23 cellular contexts compared by ENCODE assay signal in genomic region chrX:10166248-10166716, GRCh38. TPM values are rescaled to one million over a fixed set of nuclear protein-coding genes. Genes with fewer than 3 reads are reported as not detected.
A peak's percentile ranks its signal among the peaks of the same experiment; 100 is the strongest.
DNase-seq lines count a peak whose midpoint lies in the region; ATAC-seq and TF ChIP-seq lines count a peak whose summit lies in the region.
"Had no signal": no experiment of that assay in that cellular context is flagged by ENCODE, and none has a peak within 500 bp of the region (broad histone marks: within the 10 kb centered on the region; RNA-seq: fewer than 3 reads in every experiment).

No MANE protein-coding gene starts in this region.

- no peaks in the 10 kb centered on the region for H3K9me3 ChIP-seq in mammary epithelial cell (replicated peaks; ENCODE audit: insufficient read depth, low read length)
- H3K9me3 ChIP-seq: left lung, Peyer's patch, testis had no signal

- 55% methylated on average over 16 of the region's 17 CpGs for WGBS in mammary epithelial cell (ENCODE audit: low coverage, missing lambda C conversion rate)

- CTCF ChIA-PET in mammary epithelial cell (lab: Charles Lee; ENCODE audit: low non-redundant PET) = no interaction called here
- CTCF ChIA-PET in MCF 10A (lab: Yijun Ruan, JAX) = no interaction called here

- no peak overlapping the region for H3K4me3 Mint-ChIP-seq in MCF 10A (ENCODE audit: unreplicated experiment)
- H3K4me3 Mint-ChIP-seq in activated T-helper 2 cell treated with anti-CD3 and anti-CD28 coated beads, Interferon-gamma antibody, Interleukin-2, Interleukin-4, amounts not matched to agents 10 μg/mL and 5 μg/mL and 100 μg/mL, durations not matched to agents 14 hours and 24 hours and 36 hours (ENCODE audit: low read depth) = no peak overlapping the region
- H3K4me3 Mint-ChIP-seq in naive thymus-derived CD8-positive, alpha-beta T cell = no peak overlapping the region
- H3K4me3 Mint-ChIP-seq: activated CD8-positive, alpha-beta T cell treated with anti-CD3 and anti-CD28 coated beads, Interleukin-2, amount 10 ng/mL, durations not matched to agents 7 days and 5 days; activated naive CD8-positive, alpha-beta T cell; activated T-cell treated with anti-CD3 and anti-CD28 coated beads, Interleukin-2, amount 50 U/mL, for 4 hours; HFFc6 had no signal

- peak overlapping the region; percentile 23 for H2AFZ ChIP-seq in mammary epithelial cell (ENCODE audit: low read depth, low read length)

- no peak overlapping the region for H3K27ac Mint-ChIP-seq in MCF 10A (ENCODE audit: low read depth, unreplicated experiment)
- H3K27ac Mint-ChIP-seq in activated T-helper 2 cell treated with anti-CD3 and anti-CD28 coated beads, Interferon-gamma antibody, Interleukin-2, Interleukin-4, amounts not matched to agents 10 μg/mL and 5 μg/mL and 100 μg/mL, durations not matched to agents 14 hours and 24 hours and 36 hours = peak overlapping the region; percentile 7
- H3K27ac Mint-ChIP-seq in naive thymus-derived CD8-positive, alpha-beta T cell = no peak overlapping the region
- H3K27ac Mint-ChIP-seq: activated CD8-positive, alpha-beta T cell treated with anti-CD3 and anti-CD28 coated beads, Interleukin-2, amount 10 ng/mL, durations not matched to agents 7 days and 5 days; activated naive CD8-positive, alpha-beta T cell; HFFc6 had no signal

- no peak overlapping the region for H3K9ac ChIP-seq in mammary epithelial cell (ENCODE audit: insufficient read depth, low read length)

- POLR2A ChIA-PET in MCF 10A (lab: Yijun Ruan, JAX) = no interaction called here
- POLR2A ChIA-PET in naive thymus-derived CD8-positive, alpha-beta T cell (lab: Charles Lee) = no interaction called here

- in situ Hi-C loops in mammary epithelial cell (cut with MboI; ENCODE audit: low sequenced_read_pairs in 2 of 2) = no loop called here

- no peak overlapping the region for H3K27ac ChIP-seq in mammary epithelial cell (ENCODE audit: insufficient read depth, low read depth, low read length)
- peak overlapping the region; percentile 68 for H3K27ac ChIP-seq in layer of hippocampus (ENCODE audit: low read depth, low read length)
- H3K27ac ChIP-seq: brain microvascular endothelial cell, esophagus muscularis mucosa, Peyer's patch, testis, VCaP had no signal

- peaks cover 4% of the 10 kb centered on the region for H3K27me3 Mint-ChIP-seq in MCF 10A (ENCODE audit: insufficient read depth, unreplicated experiment)
- peaks cover 5% of the 10 kb centered on the region for H3K27me3 Mint-ChIP-seq in activated T-helper 2 cell treated with anti-CD3 and anti-CD28 coated beads, Interferon-gamma antibody, Interleukin-2, Interleukin-4, amounts not matched to agents 10 μg/mL and 5 μg/mL and 100 μg/mL, durations not matched to agents 14 hours and 24 hours and 36 hours (ENCODE audit: low read depth)
- H3K27me3 Mint-ChIP-seq in naive thymus-derived CD8-positive, alpha-beta T cell = peaks cover 5 to 27% (median 14%) of the 10 kb centered on the region in 5 donors
- H3K27me3 Mint-ChIP-seq: activated naive CD8-positive, alpha-beta T cell had no signal

- H3K36me3 ChIP-seq in mammary epithelial cell (ENCODE audit: insufficient read depth, low read length) = no peaks in the 10 kb centered on the region
- H3K36me3 ChIP-seq: brain microvascular endothelial cell, esophagus muscularis mucosa, left lung, Peyer's patch had no signal

- no peaks in the 10 kb centered on the region for H3K4me1 Mint-ChIP-seq in MCF 10A (ENCODE audit: insufficient read depth, unreplicated experiment)
- H3K4me1 Mint-ChIP-seq in activated T-helper 2 cell treated with anti-CD3 and anti-CD28 coated beads, Interferon-gamma antibody, Interleukin-2, Interleukin-4, amounts not matched to agents 10 μg/mL and 5 μg/mL and 100 μg/mL, durations not matched to agents 14 hours and 24 hours and 36 hours (ENCODE audit: low read depth) = peaks cover 13% of the 10 kb centered on the region
- H3K4me1 Mint-ChIP-seq in naive thymus-derived CD8-positive, alpha-beta T cell = peaks cover 0 to 24% (median 0%) of the 10 kb centered on the region in 4 donors

- intact Hi-C loops in mammary epithelial cell (cut with micrococcal nuclease) (no loop called here), MCF 10A (cut with micrococcal nuclease) (no loop called here)
- intact Hi-C loops in activated T-helper 2 cell treated with anti-CD3 and anti-CD28 coated beads, Interferon-gamma antibody, Interleukin-2, Interleukin-4, amounts not matched to agents 10 μg/mL and 5 μg/mL and 100 μg/mL, durations not matched to agents 14 hours and 24 hours and 36 hours (cut with micrococcal nuclease) = no loop called here

- ATAC-seq in naive thymus-derived CD8-positive, alpha-beta T cell = no peak
- ATAC-seq: activated CD8-positive, alpha-beta T cell treated with anti-CD3 and anti-CD28 coated beads, Interleukin-2, amount 10 ng/mL, durations not matched to agents 7 days and 5 days; activated T-cell treated with anti-CD3 and anti-CD28 coated beads, Interleukin-2, amount 50 U/mL, for 4 hours had no signal

- TF ChIP-seq CTCF in mammary epithelial cell (conservative IDR thresholded peaks at IDR 0.05 in 1 of 2, IDR thresholded peaks at IDR 0.05 in 1 of 2; ENCODE audit: extremely low read depth in 1 of 2, insufficient read depth in 1 of 2, low read depth in 1 of 2, low read length in 2 of 2) = no peak
- TF ChIP-seq CTCF in MCF 10A (IDR thresholded peaks at IDR 0.05; ENCODE audit: unreplicated experiment) = no peak

- no peaks in the 10 kb centered on the region for H3K79me2 ChIP-seq in mammary epithelial cell (ENCODE audit: insufficient read depth, low read length)

- H3K36me3 Mint-ChIP-seq in MCF 10A (ENCODE audit: insufficient read depth, unreplicated experiment) = no peaks in the 10 kb centered on the region
- H3K36me3 Mint-ChIP-seq in activated T-helper 2 cell treated with anti-CD3 and anti-CD28 coated beads, Interferon-gamma antibody, Interleukin-2, Interleukin-4, amounts not matched to agents 10 μg/mL and 5 μg/mL and 100 μg/mL, durations not matched to agents 14 hours and 24 hours and 36 hours (ENCODE audit: low read depth) = no peaks in the 10 kb centered on the region
- no peaks in the 10 kb centered on the region for H3K36me3 Mint-ChIP-seq in naive thymus-derived CD8-positive, alpha-beta T cell
- H3K36me3 Mint-ChIP-seq: activated naive CD8-positive, alpha-beta T cell had no signal

- BruUV-seq in mammary epithelial cell (replicated peaks; lab: Mats Ljungman, UMichigan) (no TSS peak), MCF 10A (replicated peaks; lab: Mats Ljungman, UMichigan) (no TSS peak)

- H3K4me2 ChIP-seq in mammary epithelial cell (ENCODE audit: insufficient read depth, low read depth, low read length) = no peak overlapping the region

- no peaks in the 10 kb centered on the region for H3K27me3 ChIP-seq in mammary epithelial cell (ENCODE audit: insufficient read depth, low read length)
- no peaks in the 10 kb centered on the region for H3K27me3 ChIP-seq in layer of hippocampus (ENCODE audit: control insufficient read depth, insufficient read depth, low read length)
- H3K27me3 ChIP-seq: brain microvascular endothelial cell, esophagus muscularis mucosa, left lung, Peyer's patch, testis had no signal

- no peaks in the 10 kb centered on the region for H4K20me1 ChIP-seq in mammary epithelial cell (ENCODE audit: insufficient read depth, low read length)

- dilution Hi-C loops in mammary epithelial cell (cut with HindIII; ENCODE audit: low sequenced_read_pairs) = no loop called here

- DNase-seq in mammary epithelial cell (no peak), MCF 10A (ENCODE audit: unreplicated experiment) (no peak), superior temporal gyrus (ENCODE audit: extremely low spot score) (peak; percentile 18), NCI-H69 (lab: John Stamatoyannopoulos, UW) (no peak), T-helper 2 cell (no peak)
- no peak for DNase-seq in activated T-helper 2 cell treated with anti-CD3 and anti-CD28 coated beads, Interferon-gamma antibody, Interleukin-2, Interleukin-4, amounts not matched to agents 10 μg/mL and 5 μg/mL and 100 μg/mL, durations not matched to agents 14 hours and 24 hours and 36 hours (ENCODE audit: low spot score)
- no peak for DNase-seq in naive thymus-derived CD8-positive, alpha-beta T cell
- DNase-seq: activated CD8-positive, alpha-beta T cell treated with anti-CD3 and anti-CD28 coated beads, Interleukin-2, amount 10 ng/mL, durations not matched to agents 7 days and 5 days; activated T-cell treated with anti-CD3 and anti-CD28 coated beads, Interleukin-2, amount 50 U/mL, for 4 hours; brain microvascular endothelial cell; DMS 273 treated with DMSO at 0.1 percent for 48 hours; HFFc6; NCI-H1105 treated with DMSO at 0.1 percent for 48 hours; NCI-H2107; NCI-H82; Peyer's patch; stimulated activated CD4-positive, alpha-beta T cell treated with anti-CD3 and anti-CD28 coated beads, Interleukin-4, amount 100 ng/mL, for 1 hour; testis had no signal

- H3K4me3 ChIP-seq in mammary epithelial cell (replicated peaks in 1 of 3; ENCODE audit: insufficient read depth in 1 of 3, low read depth in 2 of 3, low read length in 3 of 3) = no peak overlapping the region
- H3K4me3 ChIP-seq: esophagus muscularis mucosa, left lung, Peyer's patch, testis had no signal

- no peaks in the 10 kb centered on the region for H3K9me3 Mint-ChIP-seq in MCF 10A (ENCODE audit: unreplicated experiment)
- H3K9me3 Mint-ChIP-seq in activated T-helper 2 cell treated with anti-CD3 and anti-CD28 coated beads, Interferon-gamma antibody, Interleukin-2, Interleukin-4, amounts not matched to agents 10 μg/mL and 5 μg/mL and 100 μg/mL, durations not matched to agents 14 hours and 24 hours and 36 hours = no peaks in the 10 kb centered on the region
- H3K9me3 Mint-ChIP-seq in naive thymus-derived CD8-positive, alpha-beta T cell = peaks cover 0 to 6% (median 0%) of the 10 kb centered on the region in 9 donors
- H3K9me3 Mint-ChIP-seq: activated T-cell treated with anti-CD3 and anti-CD28 coated beads, Interleukin-2, amount 50 U/mL, for 4 hours; HFFc6 had no signal

- no peaks in the 10 kb centered on the region for H3K4me1 ChIP-seq in mammary epithelial cell (ENCODE audit: insufficient read depth, low read length)
- H3K4me1 ChIP-seq: esophagus muscularis mucosa, Peyer's patch, testis had no signal

RNA-seq across cellular contexts. Expression of gene CLCN4, which starts 9.5 kb away (rescaled TPM):
- total RNA-seq in mammary epithelial cell = 1 to 10 TPM; 2.4 to 7.0 TPM
- polyA plus RNA-seq in mammary epithelial cell = 1.0 TPM
- 6.1 TPM for polyA minus RNA-seq in mammary epithelial cell
- 7.3 and 9.3 TPM in 2 replicates for total RNA-seq in MCF 10A (2022)
- 0.14 and 0.16 TPM in 2 replicates for total RNA-seq in activated T-helper 2 cell treated with anti-CD3 and anti-CD28 coated beads, Interferon-gamma antibody, Interleukin-2, Interleukin-4, amounts not matched to agents 10 μg/mL and 5 μg/mL and 100 μg/mL, durations not matched to agents 14 hours and 24 hours and 36 hours
- under 1 TPM; 0.42 to 0.69 TPM for total RNA-seq in naive thymus-derived CD8-positive, alpha-beta T cell
- polyA plus RNA-seq in naive thymus-derived CD8-positive, alpha-beta T cell = not detected
- total RNA-seq: activated CD8-positive, alpha-beta T cell treated with anti-CD3 and anti-CD28 coated beads, Interleukin-2, amount 10 ng/mL, durations not matched to agents 7 days and 5 days had no signal
